30 cellular contexts compared by ENCODE assay signal in the genomic region with DNA sequence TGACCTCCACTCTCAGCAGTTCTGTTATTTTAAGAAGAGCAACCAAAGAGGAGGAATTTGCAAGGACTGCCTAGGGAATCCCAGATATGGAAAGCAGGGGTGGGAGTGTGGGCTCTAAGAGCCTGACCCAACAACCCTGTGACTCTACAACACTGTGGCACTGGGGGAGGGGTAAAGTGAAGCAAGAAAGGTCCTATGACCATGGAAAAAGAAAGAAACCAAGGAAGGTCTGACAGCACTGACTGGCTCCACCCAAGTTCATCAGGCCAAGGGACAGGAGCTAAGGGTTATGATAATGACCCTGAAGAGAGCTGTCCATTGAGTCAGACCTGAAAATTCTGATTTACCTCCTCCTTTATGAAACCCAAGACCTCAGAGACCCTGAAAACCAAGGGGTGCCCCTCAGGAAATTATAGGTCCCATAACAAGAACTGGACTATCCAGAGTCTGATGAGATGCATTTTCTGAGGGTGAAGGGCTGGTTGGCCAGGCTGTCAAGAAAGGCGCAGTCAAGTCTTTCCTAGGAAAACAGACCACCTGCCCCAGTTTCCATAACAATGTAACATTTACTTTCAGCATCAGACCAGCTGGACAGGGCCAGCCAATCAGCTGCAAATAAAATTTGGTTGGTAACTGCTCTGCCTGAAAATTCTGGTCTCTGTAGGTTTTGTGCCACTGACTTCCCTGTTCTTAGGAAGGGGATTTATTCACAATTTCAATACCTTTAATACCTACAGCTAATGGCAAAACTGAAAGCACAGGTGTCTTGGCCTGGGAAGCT.
"Had no signal": no experiment of that assay in that cellular context is flagged by ENCODE, and none has a peak within 500 bp of the region (broad histone marks: within the 10 kb centered on the region; RNA-seq: fewer than 3 reads in every experiment).

No MANE protein-coding gene starts in this region.

- H3K4me1 ChIP-seq: body of pancreas, right lobe of liver, stomach, suprapubic skin, tibial nerve, uterus had no signal

- H3K4me3 Mint-ChIP-seq: activated CD4-positive, alpha-beta T cell treated with anti-CD3 and anti-CD28 coated beads, Interleukin-2, amount 10 ng/mL, durations not matched to agents 7 days and 5 days; activated CD8-positive, alpha-beta memory T cell treated with anti-CD3 and anti-CD28 coated beads, Interleukin-2, amount 10 ng/mL, durations not matched to agents 7 days and 5 days; activated CD8-positive, alpha-beta T cell treated with anti-CD3 and anti-CD28 coated beads for 36 hours; activated naive CD4-positive, alpha-beta T cell treated with anti-CD3 and anti-CD28 coated beads, Interleukin-2, amount 10 ng/mL, durations not matched to agents 7 days and 5 days; activated naive CD8-positive, alpha-beta T cell treated with anti-CD3 and anti-CD28 coated beads, Interleukin-2, amount 50 U/mL, for 24 hours; naive thymus-derived CD4-positive, alpha-beta T cell; neural crest cell; stimulated activated effector memory CD8-positive, alpha-beta T cell treated with anti-CD3 and anti-CD28 coated beads, Interleukin-12 subunit alpha, Interleukin-12 subunit beta, amount 100 ng/mL, for 72 hours had no signal

- H3K36me3 ChIP-seq: cardiac muscle cell, heart right ventricle, right lobe of liver, stomach, suprapubic skin, tibial nerve, uterus had no signal

- H3K27ac Mint-ChIP-seq: activated CD4-positive, alpha-beta T cell treated with anti-CD3 and anti-CD28 coated beads, Interleukin-2, amount 10 ng/mL, durations not matched to agents 7 days and 5 days; activated CD8-positive, alpha-beta memory T cell treated with anti-CD3 and anti-CD28 coated beads, Interleukin-2, amount 10 ng/mL, durations not matched to agents 7 days and 5 days; activated CD8-positive, alpha-beta T cell treated with anti-CD3 and anti-CD28 coated beads for 36 hours; activated naive CD4-positive, alpha-beta T cell treated with anti-CD3 and anti-CD28 coated beads, Interleukin-2, amount 10 ng/mL, durations not matched to agents 7 days and 5 days; activated naive CD8-positive, alpha-beta T cell treated with anti-CD3 and anti-CD28 coated beads, Interleukin-2, amount 50 U/mL, for 24 hours; naive thymus-derived CD4-positive, alpha-beta T cell; stimulated activated effector memory CD8-positive, alpha-beta T cell treated with anti-CD3 and anti-CD28 coated beads, Interleukin-12 subunit alpha, Interleukin-12 subunit beta, amount 100 ng/mL, for 72 hours had no signal

- H3K9me3 ChIP-seq: body of pancreas, heart right ventricle, right lobe of liver, stomach, suprapubic skin, tibial nerve, uterus had no signal

- H3K9me3 Mint-ChIP-seq: activated CD4-positive, alpha-beta T cell treated with anti-CD3 and anti-CD28 coated beads, Interleukin-2, amount 10 ng/mL, durations not matched to agents 7 days and 5 days; activated CD8-positive, alpha-beta T cell treated with anti-CD3 and anti-CD28 coated beads for 36 hours; activated naive CD4-positive, alpha-beta T cell treated with anti-CD3 and anti-CD28 coated beads, Interleukin-2, amount 10 ng/mL, durations not matched to agents 7 days and 5 days; activated naive CD8-positive, alpha-beta T cell treated with anti-CD3 and anti-CD28 coated beads, Interleukin-2, amount 50 U/mL, for 24 hours; naive thymus-derived CD4-positive, alpha-beta T cell; neural crest cell; stimulated activated effector memory CD8-positive, alpha-beta T cell treated with anti-CD3 and anti-CD28 coated beads, Interleukin-12 subunit alpha, Interleukin-12 subunit beta, amount 100 ng/mL, for 72 hours had no signal

- FAIRE-seq: endometrium had no signal

- H3K27me3 Mint-ChIP-seq: activated CD8-positive, alpha-beta memory T cell treated with anti-CD3 and anti-CD28 coated beads, Interleukin-2, amount 10 ng/mL, durations not matched to agents 7 days and 5 days; activated CD8-positive, alpha-beta T cell treated with anti-CD3 and anti-CD28 coated beads for 36 hours; activated naive CD8-positive, alpha-beta T cell treated with anti-CD3 and anti-CD28 coated beads, Interleukin-2, amount 50 U/mL, for 24 hours had no signal

- H3K36me3 Mint-ChIP-seq: activated CD8-positive, alpha-beta memory T cell treated with anti-CD3 and anti-CD28 coated beads, Interleukin-2, amount 10 ng/mL, durations not matched to agents 7 days and 5 days; activated naive CD4-positive, alpha-beta T cell treated with anti-CD3 and anti-CD28 coated beads, Interleukin-2, amount 10 ng/mL, durations not matched to agents 7 days and 5 days; naive thymus-derived CD4-positive, alpha-beta T cell; stimulated activated effector memory CD8-positive, alpha-beta T cell treated with anti-CD3 and anti-CD28 coated beads, Interleukin-12 subunit alpha, Interleukin-12 subunit beta, amount 100 ng/mL, for 72 hours had no signal

- ATAC-seq: activated CD4-positive, CD25-positive, alpha-beta regulatory T cell treated with anti-CD3 and anti-CD28 coated beads, Interleukin-2, amount 50 U/mL, for 24 hours; activated CD8-positive, alpha-beta memory T cell treated with anti-CD3 and anti-CD28 coated beads, Interleukin-2, amount 10 ng/mL, durations not matched to agents 7 days and 5 days; activated CD8-positive, alpha-beta T cell treated with anti-CD3 and anti-CD28 coated beads for 36 hours; activated naive CD8-positive, alpha-beta T cell treated with anti-CD3 and anti-CD28 coated beads, Interleukin-2, amount 50 U/mL, for 24 hours; body of pancreas; heart right ventricle; left cardiac atrium; naive thymus-derived CD4-positive, alpha-beta T cell; stimulated activated effector memory CD8-positive, alpha-beta T cell treated with anti-CD3 and anti-CD28 coated beads, Interleukin-12 subunit alpha, Interleukin-12 subunit beta, amount 100 ng/mL, for 72 hours had no signal

- DNase-seq: activated CD4-positive, alpha-beta T cell treated with anti-CD3 and anti-CD28 coated beads, Interleukin-2, amount 10 ng/mL, durations not matched to agents 7 days and 5 days; activated CD8-positive, alpha-beta memory T cell treated with anti-CD3 and anti-CD28 coated beads, Interleukin-2, amount 10 ng/mL, durations not matched to agents 7 days and 5 days; activated CD8-positive, alpha-beta T cell treated with anti-CD3 and anti-CD28 coated beads for 36 hours; activated effector memory CD4-positive, alpha-beta T cell treated with anti-CD3 and anti-CD28 coated beads, Interleukin-2, amount 50 U/mL, for 16 hours; activated naive CD4-positive, alpha-beta T cell treated with anti-CD3 and anti-CD28 coated beads, Interleukin-2, amount 10 ng/mL, durations not matched to agents 7 days and 5 days; activated naive CD8-positive, alpha-beta T cell treated with anti-CD3 and anti-CD28 coated beads, Interleukin-2, amount 50 U/mL, for 24 hours; activated T-cell treated with anti-CD3 and anti-CD28 coated beads for 4 hours; anterior cingulate cortex; body of pancreas; effector CD4-positive, alpha-beta T cell; foreskin fibroblast; heart right ventricle; islet precursor cell; left cardiac atrium; naive thymus-derived CD4-positive, alpha-beta T cell; posterior cingulate gyrus; right lobe of liver; stimulated activated CD4-positive, alpha-beta T cell treated with anti-CD3 and anti-CD28 coated beads, Interleukin-2, amount 100 ng/mL, for 24 hours; stomach; uterus had no signal

- H3K4me3 ChIP-seq: body of pancreas, cardiac muscle cell, heart right ventricle, lung, right lobe of liver, skin epidermis, stomach, suprapubic skin, tibial nerve, uterus had no signal

- H3K4me1 Mint-ChIP-seq: activated CD8-positive, alpha-beta memory T cell treated with anti-CD3 and anti-CD28 coated beads, Interleukin-2, amount 10 ng/mL, durations not matched to agents 7 days and 5 days; activated naive CD4-positive, alpha-beta T cell treated with anti-CD3 and anti-CD28 coated beads, Interleukin-2, amount 10 ng/mL, durations not matched to agents 7 days and 5 days; neural crest cell; stimulated activated effector memory CD8-positive, alpha-beta T cell treated with anti-CD3 and anti-CD28 coated beads, Interleukin-12 subunit alpha, Interleukin-12 subunit beta, amount 100 ng/mL, for 72 hours had no signal

- H3K27me3 ChIP-seq: body of pancreas, cardiac muscle cell, heart right ventricle, right lobe of liver, stomach, suprapubic skin, tibial nerve, uterus had no signal

- H3K27ac ChIP-seq: body of pancreas, cardiac muscle cell, heart right ventricle, right lobe of liver, skin epidermis, stomach, suprapubic skin, tibial nerve, uterus, VCaP had no signal
